Comparison of ENCODE assay signal across 8 cellular contexts in genomic region chr5:96657068-96657467, GRCh38. TPM values are rescaled to one million over a fixed set of nuclear protein-coding genes. Genes with fewer than 3 reads are reported as not detected.
DNase-seq lines count a peak whose midpoint lies in the region; ATAC-seq and TF ChIP-seq lines count a peak whose summit lies in the region.

No MANE protein-coding gene starts in this region.

- no peak for TF ChIP-seq CTCF in left ventricle myocardium inferior (IDR thresholded peaks at IDR 0.05; ENCODE audit: borderline replicate concordance)

- no peaks in the 10 kb centered on the region for H3K9me3 ChIP-seq in right cardiac atrium (ENCODE audit: control insufficient read depth, low read length)
- no peaks in the 10 kb centered on the region for H3K9me3 ChIP-seq in left ventricle myocardium inferior (replicated peaks)
- no peaks in the 10 kb centered on the region for H3K9me3 ChIP-seq in mucosa of rectum (ENCODE audit: control insufficient read depth in 2 of 2, low read length in 2 of 2)

- no peaks in the 10 kb centered on the region for H3K36me3 ChIP-seq in left ventricle myocardium inferior
- no peaks in the 10 kb centered on the region for H3K36me3 ChIP-seq in mucosa of rectum (ENCODE audit: control insufficient read depth in 2 of 2, insufficient read depth in 2 of 2, low read length in 2 of 2)

- WGBS in right cardiac atrium: 72% methylated on average over 3 of the region's 3 CpGs

- H3K27ac Mint-ChIP-seq in activated naive CD8-positive, alpha-beta T cell treated with anti-CD3 and anti-CD28 coated beads, Interleukin-2, amount 10 ng/mL, durations not matched to agents 7 days and 5 days: no peak overlapping the region

- DNase-seq in right cardiac atrium (peak in 2 of 3 donors; percentile 29 to 41), left ventricle myocardium inferior (no peak), OCI-M1 (lab: John Stamatoyannopoulos, UW) (peak; percentile 91), NCI-H1105 (lab: John Stamatoyannopoulos, UW) (no peak), substantia nigra (lab: John Stamatoyannopoulos, UW) (no peak)
- peak; percentile 45 for DNase-seq in activated naive CD8-positive, alpha-beta T cell treated with anti-CD3 and anti-CD28 coated beads, Interleukin-2, amount 10 ng/mL, durations not matched to agents 7 days and 5 days

- POLR2A ChIA-PET in activated naive CD8-positive, alpha-beta T cell treated with anti-CD3 and anti-CD28 coated beads, Interleukin-2, amount 10 ng/mL, durations not matched to agents 7 days and 5 days (lab: Charles Lee): interaction anchor here (0.5 kb wide), 1 partner anchor 151 kb away, joined by 4 read pairs; no protein-coding TSS in a partner anchor

- H3K27me3 Mint-ChIP-seq in activated naive CD8-positive, alpha-beta T cell treated with anti-CD3 and anti-CD28 coated beads, Interleukin-2, amount 10 ng/mL, durations not matched to agents 7 days and 5 days: peaks cover 44% of the 10 kb centered on the region

- intact Hi-C loops in right cardiac atrium (cut with DNase I): no loop called here
- intact Hi-C loops in left ventricle myocardium inferior (cut with micrococcal nuclease): no loop called here

- ATAC-seq in right cardiac atrium (peak in 1 of 2 donors; percentile 43), HG02938 (IDR thresholded peaks at IDR 0.05; ENCODE audit: unreplicated experiment) (peak; percentile 55)
- peak; percentile 7 for ATAC-seq in activated naive CD8-positive, alpha-beta T cell treated with anti-CD3 and anti-CD28 coated beads, Interleukin-2, amount 10 ng/mL, durations not matched to agents 7 days and 5 days (ENCODE audit: low read depth)

- H3K4me1 Mint-ChIP-seq in activated naive CD8-positive, alpha-beta T cell treated with anti-CD3 and anti-CD28 coated beads, Interleukin-2, amount 10 ng/mL, durations not matched to agents 7 days and 5 days: peaks cover 33% of the 10 kb centered on the region

- peaks cover 2% of the 10 kb centered on the region for H3K36me3 Mint-ChIP-seq in activated naive CD8-positive, alpha-beta T cell treated with anti-CD3 and anti-CD28 coated beads, Interleukin-2, amount 10 ng/mL, durations not matched to agents 7 days and 5 days

- no peak overlapping the region for H3K4me3 ChIP-seq in right cardiac atrium (ENCODE audit: low read length)
- H3K4me3 ChIP-seq in left ventricle myocardium inferior: no peak overlapping the region
- H3K4me3 ChIP-seq in mucosa of rectum (ENCODE audit: low read length in 2 of 2): peak overlapping the region in 1 of 2 donors; percentile 10

- no peak overlapping the region for H3K9ac ChIP-seq in mucosa of rectum (ENCODE audit: low read depth in 1 of 2, low read length in 2 of 2)

- H3K27ac ChIP-seq in right cardiac atrium (ENCODE audit: low read length) (no peak overlapping the region), left ventricle myocardium inferior (replicated peaks) (no peak overlapping the region), mucosa of rectum (ENCODE audit: low read depth in 2 of 2, low read length in 2 of 2) (peak overlapping the region; percentile 65 to 72), substantia nigra (ENCODE audit: low read depth, low read length, poor library complexity, severe bottlenecking) (no peak overlapping the region)

- no peaks in the 10 kb centered on the region for H3K27me3 ChIP-seq in right cardiac atrium (ENCODE audit: control insufficient read depth, insufficient read depth)
- H3K27me3 ChIP-seq in left ventricle myocardium inferior (ENCODE audit: low read depth): no peaks in the 10 kb centered on the region
- H3K27me3 ChIP-seq in mucosa of rectum (ENCODE audit: control insufficient read depth in 2 of 2, insufficient read depth in 2 of 2, low read length in 2 of 2): no peaks in the 10 kb centered on the region

- H3K4me1 ChIP-seq in right cardiac atrium (ENCODE audit: control insufficient read depth, insufficient read depth, low read length) (no peaks in the 10 kb centered on the region), left ventricle myocardium inferior (peaks cover 8% of the 10 kb centered on the region), mucosa of rectum (ENCODE audit: control insufficient read depth in 2 of 2, insufficient read depth in 2 of 2, low read length in 2 of 2) (peaks cover 19 to 33% of the 10 kb centered on the region in 2 donors)

- H3K4me3 Mint-ChIP-seq in activated naive CD8-positive, alpha-beta T cell treated with anti-CD3 and anti-CD28 coated beads, Interleukin-2, amount 10 ng/mL, durations not matched to agents 7 days and 5 days: peak overlapping the region; percentile 51

- H3K9me3 Mint-ChIP-seq in activated naive CD8-positive, alpha-beta T cell treated with anti-CD3 and anti-CD28 coated beads, Interleukin-2, amount 10 ng/mL, durations not matched to agents 7 days and 5 days: no peaks in the 10 kb centered on the region

RNA-seq across cellular contexts. Expression of gene CAST, which starts 5.1 kb away (rescaled TPM):
- 100 to 1,000 TPM; 445 to 594 (median 567) TPM for total RNA-seq in right cardiac atrium
- 222 TPM for polyA plus RNA-seq in right cardiac atrium
- total RNA-seq in left ventricle myocardium inferior: 649 TPM
- total RNA-seq in activated naive CD8-positive, alpha-beta T cell treated with anti-CD3 and anti-CD28 coated beads, Interleukin-2, amount 10 ng/mL, durations not matched to agents 7 days and 5 days: 100 to 1,000 TPM; 165 to 174 TPM

Comparison
In these comparisons a context has a peak if more than half of its experiments do, and no peak if none do; other contexts are left out.
1. DNase-seq: peak in right cardiac atrium (2 of 3), OCI-M1 (single experiment) and activated naive CD8-positive, alpha-beta T cell treated with anti-CD3 and anti-CD28 coated beads, Interleukin-2, amount 10 ng/mL, durations not matched to agents 7 days and 5 days (single experiment); none in left ventricle myocardium inferior (single experiment), NCI-H1105 (single experiment) and substantia nigra (0 of 49).
2. H3K27ac ChIP-seq: peak in mucosa of rectum (2 of 2); none in right cardiac atrium (single experiment), left ventricle myocardium inferior (single experiment) and substantia nigra (single experiment).